ENCODE assay signal across 19 cellular contexts in genomic region chr9:81397735-81398381, GRCh38.
"Had no signal": no experiment of that assay in that cellular context is flagged by ENCODE, and none has a peak within 500 bp of the region (broad histone marks: within the 10 kb centered on the region; RNA-seq: fewer than 3 reads in every experiment).

No MANE protein-coding gene starts in this region.

- ATAC-seq: effector memory CD8-positive, alpha-beta T cell; gastrocnemius medialis; mucosa of descending colon; sciatic nerve had no signal

- H3K4me3 ChIP-seq: esophagus muscularis mucosa, gastrocnemius medialis, mucosa of descending colon, upper lobe of left lung had no signal

- DNase-seq: activated CD4-positive, alpha-beta T cell treated with anti-CD3 and anti-CD28 coated beads for 1 hour; activated gamma-delta T cell treated with Interleukin-2 at 50 U/mL for 16 hours; activated T-cell treated with anti-CD3 and anti-CD28 coated beads, Interleukin-2, amount 50 U/mL, for 1 hour; aorta; central memory CD4-positive, alpha-beta T cell; effector memory CD8-positive, alpha-beta T cell; gastrocnemius medialis; hippocampal formation; kidney glomerular epithelial cell; mesendoderm; mucosa of descending colon; occipital lobe; posterior cingulate gyrus; stimulated activated CD4-positive, alpha-beta T cell treated with anti-CD3 and anti-CD28 coated beads, Interleukin-4, amount 100 ng/mL, for 1 hour; stimulated activated naive CD4-positive, alpha-beta T cell treated with Interleukin-2 at 50 U/mL for 16 hours; upper lobe of left lung had no signal

- H3K27ac ChIP-seq: brain microvascular endothelial cell, upper lobe of left lung had no signal

- H3K27me3 ChIP-seq: brain microvascular endothelial cell, esophagus muscularis mucosa, gastrocnemius medialis, upper lobe of left lung had no signal

- H3K9me3 ChIP-seq: esophagus muscularis mucosa, gastrocnemius medialis, mucosa of descending colon, upper lobe of left lung had no signal

- H3K36me3 ChIP-seq: brain microvascular endothelial cell, esophagus muscularis mucosa, gastrocnemius medialis, upper lobe of left lung had no signal
